Comparison of ENCODE assay signal across 8 cellular contexts in genomic region chr7:140672382-140673062, GRCh38. TPM values are rescaled to one million over a fixed set of nuclear protein-coding genes. Genes with fewer than 3 reads are reported as not detected.
DNase-seq lines count a peak whose midpoint lies in the region; ATAC-seq, FAIRE-seq and TF ChIP-seq lines count a peak whose summit lies in the region.

Gene ADCK2 (plus strand): TSS chr7:140672945. CDS start chr7:140673331, 386 bp downstream.

- no peaks in the 10 kb centered on the region for H3K27me3 ChIP-seq in CD4-positive, alpha-beta T cell (ENCODE audit: control insufficient read depth, insufficient read depth, low read length)
- H3K27me3 ChIP-seq in heart right ventricle, result no peaks in the 10 kb centered on the region
- no peaks in the 10 kb centered on the region for H3K27me3 ChIP-seq in psoas muscle (ENCODE audit: insufficient read depth in 3 of 3, low read length in 2 of 3)

- peak within 1 kb of the TSS; percentile 90 for H3K27ac Mint-ChIP-seq in CD4-positive, alpha-beta T cell
- peak within 1 kb of the TSS; percentile 76 for H3K27ac Mint-ChIP-seq in activated naive CD8-positive, alpha-beta T cell treated with anti-CD3 and anti-CD28 coated beads for 36 hours

- peaks cover 22% of the 10 kb centered on the region for H3K36me3 Mint-ChIP-seq in CD4-positive, alpha-beta T cell (ENCODE audit: low read depth)
- peaks cover 10% of the 10 kb centered on the region for H3K36me3 Mint-ChIP-seq in activated naive CD8-positive, alpha-beta T cell treated with anti-CD3 and anti-CD28 coated beads for 36 hours

- no peaks in the 10 kb centered on the region for H3K9me3 ChIP-seq in CD4-positive, alpha-beta T cell (ENCODE audit: control insufficient read depth, low read length)
- no peaks in the 10 kb centered on the region for H3K9me3 ChIP-seq in heart right ventricle
- no peaks in the 10 kb centered on the region for H3K9me3 ChIP-seq in psoas muscle

- FAIRE-seq in GM19239 (lab: Jason Lieb, UNC) (no peak), urothelium cell line (lab: Jason Lieb, UNC) (no peak)

- no peak for TF ChIP-seq CTCF in CD4-positive, alpha-beta T cell (IDR thresholded peaks at IDR 0.05)
- no peak for TF ChIP-seq CTCF in RWPE1 (conservative IDR thresholded peaks at IDR 0.05; ENCODE audit: low read depth)
- TF ChIP-seq CTCF in heart right ventricle (IDR thresholded peaks at IDR 0.05), result no peak
- no peak for TF ChIP-seq CTCF in psoas muscle (IDR thresholded peaks at IDR 0.05)

- peak within 1 kb of the TSS; percentile 79 for H3K27ac ChIP-seq in CD4-positive, alpha-beta T cell (ENCODE audit: low read depth, low read length)
- H3K27ac ChIP-seq in RWPE1, result peak within 1 kb of the TSS; percentile 67
- peak within 1 kb of the TSS; percentile 56 to 89 (median 80) for H3K27ac ChIP-seq in heart right ventricle
- H3K27ac ChIP-seq in psoas muscle, result peak within 1 kb of the TSS; percentile 77

- 1 to 2% methylated on average over 33 to 41 of the region's 41 CpGs for WGBS in heart right ventricle, 2 donors
- WGBS in psoas muscle, 3 donors, result 0 to 5% (median 1%) methylated on average over 20 to 41 of the region's 41 CpGs

- H3K9me3 Mint-ChIP-seq in CD4-positive, alpha-beta T cell, result no peaks in the 10 kb centered on the region
- H3K9me3 Mint-ChIP-seq in activated naive CD8-positive, alpha-beta T cell treated with anti-CD3 and anti-CD28 coated beads for 36 hours, result no peaks in the 10 kb centered on the region

- POLR2A ChIA-PET in CD4-positive, alpha-beta T cell (lab: Charles Lee), result interaction anchor here (0.7 to 2.7 kb wide), 13 partner anchors 12 to 1029 kb away, joined by 3 to 20 read pairs (median 6); partner anchors contain the start of genes BRAF, DENND11, MRPS33 and NDUFB2
- POLR2A ChIA-PET in RWPE1 (lab: Yijun Ruan, JAX; ENCODE audit: low non-redundant PET), result no interaction called here

- no peaks in the 10 kb centered on the region for H3K27me3 Mint-ChIP-seq in CD4-positive, alpha-beta T cell
- H3K27me3 Mint-ChIP-seq in activated naive CD8-positive, alpha-beta T cell treated with anti-CD3 and anti-CD28 coated beads for 36 hours, result no peaks in the 10 kb centered on the region

- CTCF ChIA-PET in CD4-positive, alpha-beta T cell (lab: Charles Lee), result interaction anchor here (1.0 kb wide), 1 partner anchor 261 kb away, joined by 3 read pairs; no protein-coding TSS in a partner anchor
- CTCF ChIA-PET in RWPE1 (lab: Yijun Ruan, JAX), result no interaction called here

- peak in 9 of 10 experiments; percentile 36 to 68 (median 49) for DNase-seq in CD4-positive, alpha-beta T cell
- DNase-seq in GM19239 (ENCODE audit: insufficient read length, low spot score), result peak; percentile 86
- DNase-seq in RWPE1 (ENCODE audit: low spot score), result peak; percentile 76
- DNase-seq in activated naive CD8-positive, alpha-beta T cell treated with anti-CD3 and anti-CD28 coated beads for 36 hours, result peak; percentile 65
- DNase-seq in heart right ventricle, result peak; percentile 40 to 74
- peak in 1 of 2 donors; percentile 67 for DNase-seq in psoas muscle
- peak; percentile 87 for DNase-seq in urothelium cell line (ENCODE audit: low spot score)

- peaks cover 0 to 35% (median 33%) of the 10 kb centered on the region in 9 donors for H3K4me1 ChIP-seq in heart right ventricle
- H3K4me1 ChIP-seq in psoas muscle, result peaks cover 32% of the 10 kb centered on the region

- intact Hi-C loops in CD4-positive, alpha-beta T cell (cut with DNase I, micrococcal nuclease), result loop anchor here (1.0 to 5.0 kb wide), 6 partner anchors 24 to 345 kb away; partner anchors contain the start of genes MKRN1 (in 2 of the 2), NDUFB2 (in 2 of the 2), BRAF (in 1 of the 2) and RAB19 (in 1 of the 2)
- intact Hi-C loops in heart right ventricle (cut with DNase I) (loop anchor here in 4 of 10 donors (10.0 kb wide), 1 partner anchor 342 kb away; the partner anchor contains the start of gene MRPS33 (in 4 of the 4)), psoas muscle (cut with DNase I) (loop anchor here in 1 of 2 donors (10.0 kb wide), 1 partner anchor 342 kb away; the partner anchor contains the start of gene MRPS33)

- H3K36me3 ChIP-seq in heart right ventricle (peaks cover 0 to 10% (median 0%) of the 10 kb centered on the region in 9 donors), psoas muscle (ENCODE audit: insufficient read depth in 1 of 2, low read depth in 1 of 2) (no peaks in the 10 kb centered on the region)

- ATAC-seq in CD4-positive, alpha-beta T cell (ENCODE audit: poor library complexity), result peak; percentile 66
- ATAC-seq in HG03457 (IDR thresholded peaks at IDR 0.05; ENCODE audit: unreplicated experiment), result peak; percentile 33
- peak; percentile 37 to 87 (median 70) for ATAC-seq in heart right ventricle
- peak; percentile 71 to 81 (median 78) for ATAC-seq in psoas muscle

- peaks cover 32% of the 10 kb centered on the region for H3K4me1 Mint-ChIP-seq in CD4-positive, alpha-beta T cell (ENCODE audit: low read depth)
- peaks cover 27% of the 10 kb centered on the region for H3K4me1 Mint-ChIP-seq in activated naive CD8-positive, alpha-beta T cell treated with anti-CD3 and anti-CD28 coated beads for 36 hours

- peak within 1 kb of the TSS; percentile 88 for H3K4me3 Mint-ChIP-seq in CD4-positive, alpha-beta T cell
- peak within 1 kb of the TSS; percentile 89 for H3K4me3 Mint-ChIP-seq in activated naive CD8-positive, alpha-beta T cell treated with anti-CD3 and anti-CD28 coated beads for 36 hours

- H3K4me3 ChIP-seq in heart right ventricle, result peak within 1 kb of the TSS; percentile 62 to 99 (median 78)
- peak within 1 kb of the TSS; percentile 91 for H3K4me3 ChIP-seq in psoas muscle

RNA-seq across cellular contexts. Expression of gene ADCK2, which starts in this region (rescaled TPM):
- total RNA-seq in CD4-positive, alpha-beta T cell, result 10 to 100 TPM; 14.8 to 15.7 TPM
- total RNA-seq in activated naive CD8-positive, alpha-beta T cell treated with anti-CD3 and anti-CD28 coated beads for 36 hours, result 10 to 100 TPM; 23.3 to 23.9 TPM
- 10 to 100 TPM in 2 of 10 donors, 1 to 10 TPM in 8; 6.8 to 11.4 (median 8.2) TPM for total RNA-seq in heart right ventricle
- polyA plus RNA-seq in heart right ventricle, result 10 to 100 TPM in 1 of 2 donors, 1 to 10 TPM in 1; 5.6 to 10.5 TPM
- total RNA-seq in psoas muscle, result 10 to 100 TPM; 10.7 to 18.1 (median 12.4) TPM
- 10 to 100 TPM; 12.0 to 26.4 (median 14.2) TPM for polyA plus RNA-seq in psoas muscle
